Comparison of ENCODE assay signal across 1 cellular context in genomic region chr3:35616346-35616745, GRCh38.
TF ChIP-seq lines count a peak whose summit lies in the region.

No MANE protein-coding gene starts in this region.

TF ChIP-seq in WTC11, 78 proteins besides CTCF, POLR2A, EP300 and RAD21 (continued from another document):
- TF ChIP-seq PRRX2 (CRISPR knock-in tag; IDR thresholded peaks at IDR 0.05) = no peak
